8 cellular contexts compared by ENCODE assay signal in the genomic region with DNA sequence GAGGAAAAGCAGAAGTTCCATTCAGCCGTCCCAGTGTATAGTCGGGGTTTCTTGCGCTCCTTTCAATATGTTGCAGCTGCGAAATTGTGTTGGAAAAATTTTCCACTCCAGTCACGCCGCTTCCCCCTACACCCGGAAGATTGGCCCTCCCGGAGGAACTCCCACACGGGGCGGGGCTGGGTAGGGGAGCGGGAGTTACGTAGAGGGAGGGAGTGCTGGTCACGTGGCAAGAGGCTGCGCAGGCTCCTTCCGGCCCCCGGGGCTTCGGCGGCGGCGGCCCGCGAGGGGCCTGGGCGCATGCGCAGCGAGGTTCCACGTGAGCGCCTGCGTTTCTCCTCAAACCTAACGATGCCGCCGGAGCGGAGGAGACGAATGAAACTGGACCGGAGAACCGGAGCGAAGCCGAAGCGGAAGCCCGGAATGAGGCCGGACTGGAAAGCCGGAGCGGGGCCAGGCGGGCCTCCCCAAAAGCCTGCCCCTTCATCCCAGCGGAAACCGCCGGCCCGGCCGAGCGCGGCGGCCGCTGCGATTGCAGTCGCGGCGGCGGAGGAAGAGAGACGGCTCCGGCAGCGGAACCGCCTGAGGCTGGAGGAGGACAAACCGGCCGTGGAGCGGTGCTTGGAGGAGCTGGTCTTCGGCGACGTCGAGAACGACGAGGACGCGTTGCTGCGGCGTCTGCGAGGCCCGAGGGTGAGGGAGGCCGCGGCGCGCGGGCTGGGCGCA. TPM values are rescaled to one million over a fixed set of nuclear protein-coding genes. Genes with fewer than 3 reads are reported as not detected.
DNase-seq lines count a peak whose midpoint lies in the region; ATAC-seq and TF ChIP-seq lines count a peak whose summit lies in the region.

A gene (plus strand): TSS at position 310 of the 723 bp plus-strand sequence. CDS start 39 bp downstream, at position 349.

- peak within 1 kb of the TSS; percentile 97 to 98 (median 97) for H3K4me3 Mint-ChIP-seq in CD4-positive, CD25-positive, alpha-beta regulatory T cell

- peak; percentile 81 to 82 for ATAC-seq in CD4-positive, CD25-positive, alpha-beta regulatory T cell (ENCODE audit: low read depth in 2 of 2)
- ATAC-seq in GM19438 (IDR thresholded peaks at IDR 0.05; ENCODE audit: low read depth, unreplicated experiment) (peak; percentile 72), HG03571 (IDR thresholded peaks at IDR 0.05; ENCODE audit: unreplicated experiment) (peak; percentile 73)

- peaks cover 18% of the 10 kb centered on the region for H3K36me3 Mint-ChIP-seq in CD4-positive, CD25-positive, alpha-beta regulatory T cell

- peaks cover 52% of the 10 kb centered on the region for H3K4me1 ChIP-seq in CD4-positive, CD25-positive, alpha-beta regulatory T cell (ENCODE audit: control insufficient read depth, insufficient read depth, low read length, poor library complexity, severe bottlenecking)
- peaks cover 9 to 48% (median 43%) of the 10 kb centered on the region in 4 donors for H3K4me1 ChIP-seq in liver (ENCODE audit: control insufficient read depth in 4 of 4, insufficient read depth in 4 of 4, low read length in 3 of 4)

- H3K4me1 Mint-ChIP-seq in CD4-positive, CD25-positive, alpha-beta regulatory T cell: peaks cover 29 to 80% (median 63%) of the 10 kb centered on the region in 4 donors

- peak within 1 kb of the TSS; percentile 85 to 99 for H3K9ac ChIP-seq in liver (ENCODE audit: low read depth in 1 of 2, low read length in 2 of 2)

- H3K9me3 Mint-ChIP-seq in CD4-positive, CD25-positive, alpha-beta regulatory T cell: peaks cover 0 to 2% (median 0%) of the 10 kb centered on the region in 7 donors

- H3K36me3 ChIP-seq in CD4-positive, CD25-positive, alpha-beta regulatory T cell (ENCODE audit: control insufficient read depth, insufficient read depth, low read length): peaks cover 30% of the 10 kb centered on the region
- peaks cover 0 to 4% (median 0%) of the 10 kb centered on the region in 4 donors for H3K36me3 ChIP-seq in liver (ENCODE audit: control insufficient read depth in 4 of 4, insufficient read depth in 3 of 4, low read depth in 1 of 4, low read length in 3 of 4)

- H3K9me3 ChIP-seq in CD4-positive, CD25-positive, alpha-beta regulatory T cell (ENCODE audit: control insufficient read depth in 2 of 2, low read length in 2 of 2): no peaks in the 10 kb centered on the region
- H3K9me3 ChIP-seq in liver (ENCODE audit: control insufficient read depth in 4 of 4, low read length in 3 of 4): no peaks in the 10 kb centered on the region

- DNase-seq in CD4-positive, CD25-positive, alpha-beta regulatory T cell: peak; percentile 95 to 98 (median 97)
- DNase-seq in NCI-H774 (lab: John Stamatoyannopoulos, UW) (peak; percentile 99), dermis microvascular lymphatic vessel endothelial cell (ENCODE audit: low read depth in 2 of 2) (peak; percentile 96 to 98)
- DNase-seq in activated CD4-positive, alpha-beta T cell treated with anti-CD3 and anti-CD28 coated beads, Interleukin-2, amount 50 U/mL, for 4 hours: peak; percentile 95
- peak; percentile 96 for DNase-seq in stimulated activated CD4-positive, alpha-beta T cell treated with anti-CD3 and anti-CD28 coated beads, Interleukin-4, amount 100 ng/mL, for 1 hour

- H3K27me3 Mint-ChIP-seq in CD4-positive, CD25-positive, alpha-beta regulatory T cell: no peaks in the 10 kb centered on the region

- no peaks in the 10 kb centered on the region for H3K27me3 ChIP-seq in CD4-positive, CD25-positive, alpha-beta regulatory T cell (ENCODE audit: control insufficient read depth, insufficient read depth, low read length)
- no peaks in the 10 kb centered on the region for H3K27me3 ChIP-seq in liver (ENCODE audit: control insufficient read depth in 4 of 4, insufficient read depth in 4 of 4, low read length in 3 of 4)

- peak within 1 kb of the TSS; percentile 97 for H3K27ac ChIP-seq in CD4-positive, CD25-positive, alpha-beta regulatory T cell (ENCODE audit: insufficient read depth, low read length, poor library complexity, severe bottlenecking)
- H3K27ac ChIP-seq in liver (ENCODE audit: low read depth in 1 of 2, low read length in 2 of 2): peak within 1 kb of the TSS; percentile 98

- H3K27ac Mint-ChIP-seq in CD4-positive, CD25-positive, alpha-beta regulatory T cell: peak within 1 kb of the TSS; percentile 95 to 99 (median 97)

- TF ChIP-seq CTCF in liver (IDR thresholded peaks at IDR 0.05; ENCODE audit: low read depth, low read length, missing input control): no peak

- H3K4me3 ChIP-seq in CD4-positive, CD25-positive, alpha-beta regulatory T cell (ENCODE audit: low read depth, low read length): peak within 1 kb of the TSS; percentile 99
- H3K4me3 ChIP-seq in liver (ENCODE audit: low read depth in 1 of 3, low read length in 3 of 3): peak within 1 kb of the TSS; percentile 91 to 94 (median 93)

- peak in 1 of 2 donors; percentile 18 for TF ChIP-seq RAD21 in liver (IDR thresholded peaks at IDR 0.05)

- under 1% methylated on average over 82 of the region's 82 CpGs for WGBS in liver

TF ChIP-seq in liver, 16 proteins besides CTCF, POLR2A, EP300 and RAD21:
- TF ChIP-seq, protein P1, sequence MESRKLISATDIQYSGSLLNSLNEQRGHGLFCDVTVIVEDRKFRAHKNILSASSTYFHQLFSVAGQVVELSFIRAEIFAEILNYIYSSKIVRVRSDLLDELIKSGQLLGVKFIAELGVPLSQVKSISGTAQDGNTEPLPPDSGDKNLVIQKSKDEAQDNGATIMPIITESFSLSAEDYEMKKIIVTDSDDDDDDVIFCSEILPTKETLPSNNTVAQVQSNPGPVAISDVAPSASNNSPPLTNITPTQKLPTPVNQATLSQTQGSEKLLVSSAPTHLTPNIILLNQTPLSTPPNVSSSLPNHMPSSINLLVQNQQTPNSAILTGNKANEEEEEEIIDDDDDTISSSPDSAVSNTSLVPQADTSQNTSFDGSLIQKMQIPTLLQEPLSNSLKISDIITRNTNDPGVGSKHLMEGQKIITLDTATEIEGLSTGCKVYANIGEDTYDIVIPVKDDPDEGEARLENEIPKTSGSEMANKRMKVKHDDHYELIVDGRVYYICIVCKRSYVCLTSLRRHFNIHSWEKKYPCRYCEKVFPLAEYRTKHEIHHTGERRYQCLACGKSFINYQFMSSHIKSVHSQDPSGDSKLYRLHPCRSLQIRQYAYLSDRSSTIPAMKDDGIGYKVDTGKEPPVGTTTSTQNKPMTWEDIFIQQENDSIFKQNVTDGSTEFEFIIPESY (IDR thresholded peaks at IDR 0.05): peak; percentile 95
- TF ChIP-seq FOXA1 (IDR thresholded peaks at IDR 0.05) (no peak), FOXA2 (IDR thresholded peaks at IDR 0.05) (no peak), SP1 (IDR thresholded peaks at IDR 0.05) (peak; percentile 91), JUND (IDR thresholded peaks at IDR 0.05) (peak in 1 of 2 donors; percentile 56), TAF1 (conservative IDR thresholded peaks at IDR 0.05) (no peak), HNF4G (IDR thresholded peaks at IDR 0.05) (no peak), EGR1 (IDR thresholded peaks at IDR 0.05; ENCODE audit: low read depth in 2 of 2) (peak; percentile 68 to 79), HNF4A (conservative IDR thresholded peaks at IDR 0.05) (peak in 1 of 2 donors; percentile 39), NR2F2 (IDR thresholded peaks at IDR 0.05) (peak; percentile 46), GABPA (IDR thresholded peaks at IDR 0.05 in 1 of 2, conservative IDR thresholded peaks at IDR 0.05 in 1 of 2) (peak; percentile 48 to 85), RXRA (IDR thresholded peaks at IDR 0.05) (peak; percentile 22 to 25), YY1 (IDR thresholded peaks at IDR 0.05) (peak; percentile 72)
- TF ChIP-seq, protein P2, sequence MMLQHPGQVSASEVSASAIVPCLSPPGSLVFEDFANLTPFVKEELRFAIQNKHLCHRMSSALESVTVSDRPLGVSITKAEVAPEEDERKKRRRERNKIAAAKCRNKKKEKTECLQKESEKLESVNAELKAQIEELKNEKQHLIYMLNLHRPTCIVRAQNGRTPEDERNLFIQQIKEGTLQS (IDR thresholded peaks at IDR 0.05): peak; percentile 56
- TF ChIP-seq, protein P3, sequence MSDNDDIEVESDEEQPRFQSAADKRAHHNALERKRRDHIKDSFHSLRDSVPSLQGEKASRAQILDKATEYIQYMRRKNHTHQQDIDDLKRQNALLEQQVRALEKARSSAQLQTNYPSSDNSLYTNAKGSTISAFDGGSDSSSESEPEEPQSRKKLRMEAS (IDR thresholded peaks at IDR 0.05): no peak
- TF ChIP-seq, protein P4, sequence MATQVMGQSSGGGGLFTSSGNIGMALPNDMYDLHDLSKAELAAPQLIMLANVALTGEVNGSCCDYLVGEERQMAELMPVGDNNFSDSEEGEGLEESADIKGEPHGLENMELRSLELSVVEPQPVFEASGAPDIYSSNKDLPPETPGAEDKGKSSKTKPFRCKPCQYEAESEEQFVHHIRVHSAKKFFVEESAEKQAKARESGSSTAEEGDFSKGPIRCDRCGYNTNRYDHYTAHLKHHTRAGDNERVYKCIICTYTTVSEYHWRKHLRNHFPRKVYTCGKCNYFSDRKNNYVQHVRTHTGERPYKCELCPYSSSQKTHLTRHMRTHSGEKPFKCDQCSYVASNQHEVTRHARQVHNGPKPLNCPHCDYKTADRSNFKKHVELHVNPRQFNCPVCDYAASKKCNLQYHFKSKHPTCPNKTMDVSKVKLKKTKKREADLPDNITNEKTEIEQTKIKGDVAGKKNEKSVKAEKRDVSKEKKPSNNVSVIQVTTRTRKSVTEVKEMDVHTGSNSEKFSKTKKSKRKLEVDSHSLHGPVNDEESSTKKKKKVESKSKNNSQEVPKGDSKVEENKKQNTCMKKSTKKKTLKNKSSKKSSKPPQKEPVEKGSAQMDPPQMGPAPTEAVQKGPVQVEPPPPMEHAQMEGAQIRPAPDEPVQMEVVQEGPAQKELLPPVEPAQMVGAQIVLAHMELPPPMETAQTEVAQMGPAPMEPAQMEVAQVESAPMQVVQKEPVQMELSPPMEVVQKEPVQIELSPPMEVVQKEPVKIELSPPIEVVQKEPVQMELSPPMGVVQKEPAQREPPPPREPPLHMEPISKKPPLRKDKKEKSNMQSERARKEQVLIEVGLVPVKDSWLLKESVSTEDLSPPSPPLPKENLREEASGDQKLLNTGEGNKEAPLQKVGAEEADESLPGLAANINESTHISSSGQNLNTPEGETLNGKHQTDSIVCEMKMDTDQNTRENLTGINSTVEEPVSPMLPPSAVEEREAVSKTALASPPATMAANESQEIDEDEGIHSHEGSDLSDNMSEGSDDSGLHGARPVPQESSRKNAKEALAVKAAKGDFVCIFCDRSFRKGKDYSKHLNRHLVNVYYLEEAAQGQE (IDR thresholded peaks at IDR 0.05): no peak

RNA-seq across cellular contexts. Expression of the gene that starts here (rescaled TPM):
- 55.8 TPM for total RNA-seq in CD4-positive, CD25-positive, alpha-beta regulatory T cell
- 10 to 100 TPM; 50.2 to 56.7 (median 54.2) TPM for polyA plus RNA-seq in CD4-positive, CD25-positive, alpha-beta regulatory T cell
- 22.3 and 32.3 TPM in 2 replicates for total RNA-seq in dermis microvascular lymphatic vessel endothelial cell
- 10 to 100 TPM; 15.7 to 17.4 TPM for total RNA-seq in liver
- 10 to 100 TPM; 12.4 to 12.6 TPM for polyA plus RNA-seq in liver

Comparison
In these comparisons a context has a peak if more than half of its experiments do, and no peak if none do; other contexts are left out.
1. Peak in every context shown above with its lines: DNase-seq, ATAC-seq, H3K4me3 ChIP-seq and H3K27ac ChIP-seq.